ENCODE assay signal across 1 cellular context in genomic region chr3:53705024-53705750, GRCh38.
TF ChIP-seq lines count a peak whose summit lies in the region.

No MANE protein-coding gene starts in this region.

TF ChIP-seq in GM23338, 12 proteins besides CTCF, POLR2A, EP300 and RAD21 (continued from another document):
- TF ChIP-seq ZNF462 (CRISPR knock-in tag; IDR thresholded peaks at IDR 0.05) (no peak), ETS1 (IDR thresholded peaks at IDR 0.05) (no peak)
